8 cellular contexts compared by ENCODE assay signal in the genomic region with DNA sequence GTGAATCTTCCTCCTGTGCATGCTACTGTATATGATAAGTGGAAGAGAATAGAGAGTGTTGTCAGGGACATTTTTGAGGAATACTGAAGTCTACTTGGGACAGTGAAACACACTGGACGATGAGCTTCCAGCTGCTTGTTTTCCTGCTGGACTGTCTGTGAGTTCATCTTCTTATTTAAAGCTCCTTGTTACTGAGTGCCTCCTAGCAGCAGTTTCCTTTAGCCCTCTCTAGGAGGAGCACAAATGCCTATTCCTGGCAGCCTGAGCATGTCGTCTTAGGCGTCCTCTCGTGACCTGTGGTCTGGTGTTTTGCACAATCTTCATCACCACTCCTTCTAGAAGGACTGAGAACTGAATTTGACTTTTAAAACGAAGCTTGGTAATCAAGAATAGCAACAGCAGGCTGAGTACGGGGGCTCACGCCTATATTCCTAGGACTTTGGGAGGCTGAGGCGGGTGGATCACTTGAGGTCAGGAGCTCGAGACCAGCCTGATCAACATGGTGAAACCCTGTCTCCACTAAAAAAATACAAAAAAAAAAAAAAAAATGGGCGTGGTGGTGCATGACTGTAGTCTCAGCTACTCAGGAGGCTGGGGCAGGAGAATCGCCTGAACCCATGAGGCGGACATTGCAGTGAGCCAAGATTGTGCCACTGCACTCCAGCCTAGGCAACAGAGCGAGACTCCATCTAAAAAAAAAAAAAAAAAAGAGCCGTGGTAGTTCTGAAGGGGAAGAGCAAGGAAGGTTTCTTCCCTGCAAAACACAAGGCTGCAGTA. TPM values are rescaled to one million over a fixed set of nuclear protein-coding genes. Genes with fewer than 3 reads are reported as not detected.
DNase-seq lines count a peak whose midpoint lies in the region; ATAC-seq and TF ChIP-seq lines count a peak whose summit lies in the region.

No MANE protein-coding gene starts in this region.

- peak overlapping the region; percentile 46 for H3K4me3 ChIP-seq in adipocyte (ENCODE audit: low read length)
- H3K4me3 ChIP-seq in lower lobe of right lung, result no peak overlapping the region

- no peak overlapping the region for H3K4me3 Mint-ChIP-seq in activated T-helper 17 cell treated with anti-CD3 and anti-CD28 coated beads, Interleukin-2, amount 50 U/mL, for 72 hours

- H3K9me3 ChIP-seq in adipocyte (ENCODE audit: control insufficient read depth, low read length) (no peaks in the 10 kb centered on the region), lower lobe of right lung (no peaks in the 10 kb centered on the region)

- no peaks in the 10 kb centered on the region for H3K27me3 Mint-ChIP-seq in activated T-helper 17 cell treated with anti-CD3 and anti-CD28 coated beads, Interleukin-2, amount 50 U/mL, for 72 hours

- TF ChIP-seq CTCF in GM10248 (IDR thresholded peaks at IDR 0.05; ENCODE audit: control extremely low read depth, extremely low read depth, low read depth, missing control alignments), result peak; percentile 44
- TF ChIP-seq CTCF in lower lobe of right lung (IDR thresholded peaks at IDR 0.05), result peak; percentile 28

- no peaks in the 10 kb centered on the region for H3K36me3 Mint-ChIP-seq in activated T-helper 17 cell treated with anti-CD3 and anti-CD28 coated beads, Interleukin-2, amount 50 U/mL, for 72 hours (ENCODE audit: low read depth)

- ATAC-seq in GM21390 (IDR thresholded peaks at IDR 0.05; ENCODE audit: unreplicated experiment) (peak; percentile 59), HG03565 (IDR thresholded peaks at IDR 0.05; ENCODE audit: unreplicated experiment) (peak; percentile 45), lower lobe of right lung (peak; percentile 76 to 90)
- no peak for ATAC-seq in activated T-helper 17 cell treated with anti-CD3 and anti-CD28 coated beads, Interleukin-2, amount 50 U/mL, for 72 hours (replicated peaks)

- H3K4me1 Mint-ChIP-seq in activated T-helper 17 cell treated with anti-CD3 and anti-CD28 coated beads, Interleukin-2, amount 50 U/mL, for 72 hours, result peaks cover 6% of the 10 kb centered on the region

- H3K9ac ChIP-seq in adipocyte (ENCODE audit: low read length), result peak overlapping the region; percentile 73

- H3K9me3 Mint-ChIP-seq in activated T-helper 17 cell treated with anti-CD3 and anti-CD28 coated beads, Interleukin-2, amount 50 U/mL, for 72 hours, result no peaks in the 10 kb centered on the region

- DNase-seq in GM10248 (ENCODE audit: extremely low spot score) (no peak), adipocyte (ENCODE audit: low read depth) (no peak), lower lobe of right lung (peak; percentile 53), dedifferentiated amniotic fluid mesenchymal stem cell (ENCODE audit: extremely low spot score) (no peak), kidney tubule cell (ENCODE audit: low spot score) (no peak)

- H3K4me1 ChIP-seq in adipocyte (ENCODE audit: control insufficient read depth, insufficient read depth, low read length) (peaks cover 24% of the 10 kb centered on the region), lower lobe of right lung (peaks cover 21% of the 10 kb centered on the region)

- no peak overlapping the region for H3K27ac Mint-ChIP-seq in activated T-helper 17 cell treated with anti-CD3 and anti-CD28 coated beads, Interleukin-2, amount 50 U/mL, for 72 hours

- H3K27ac ChIP-seq in lower lobe of right lung, result peak overlapping the region; percentile 67

- POLR2A ChIA-PET in GM10248 (lab: Yijun Ruan, JAX), result interaction anchor here (0.7 to 2.2 kb wide), 12 partner anchors 12 to 1221 kb away, joined by 3 to 13 read pairs (median 4); a partner anchor contains a TSS

- no peaks in the 10 kb centered on the region for H3K27me3 ChIP-seq in adipocyte (replicated peaks; ENCODE audit: control insufficient read depth, insufficient read depth, low read length)
- H3K27me3 ChIP-seq in lower lobe of right lung (ENCODE audit: low read depth), result no peaks in the 10 kb centered on the region

- intact Hi-C loops in lower lobe of right lung (cut with DNase I), result no loop called here

- CTCF ChIA-PET in GM10248 (lab: Yijun Ruan, JAX), result interaction anchor here (0.8 to 9.9 kb wide), 17 partner anchors 9 to 255 kb away, joined by 3 to 148 read pairs (median 7); a partner anchor contains a TSS

- H3K36me3 ChIP-seq in adipocyte (ENCODE audit: control insufficient read depth, insufficient read depth, low read length, severe bottlenecking) (no peaks in the 10 kb centered on the region), lower lobe of right lung (no peaks in the 10 kb centered on the region)

RNA-seq across cellular contexts. Expression of a gene that starts 44.0 kb away (rescaled TPM):
- 5.8 TPM for total RNA-seq in lower lobe of right lung
- 10 to 100 TPM in 1 of 2 donors, 1 to 10 TPM in 1; 7.8 to 12.2 TPM for total RNA-seq in activated T-helper 17 cell treated with anti-CD3 and anti-CD28 coated beads, Interleukin-2, amount 50 U/mL, for 72 hours
